In the genomic region with DNA sequence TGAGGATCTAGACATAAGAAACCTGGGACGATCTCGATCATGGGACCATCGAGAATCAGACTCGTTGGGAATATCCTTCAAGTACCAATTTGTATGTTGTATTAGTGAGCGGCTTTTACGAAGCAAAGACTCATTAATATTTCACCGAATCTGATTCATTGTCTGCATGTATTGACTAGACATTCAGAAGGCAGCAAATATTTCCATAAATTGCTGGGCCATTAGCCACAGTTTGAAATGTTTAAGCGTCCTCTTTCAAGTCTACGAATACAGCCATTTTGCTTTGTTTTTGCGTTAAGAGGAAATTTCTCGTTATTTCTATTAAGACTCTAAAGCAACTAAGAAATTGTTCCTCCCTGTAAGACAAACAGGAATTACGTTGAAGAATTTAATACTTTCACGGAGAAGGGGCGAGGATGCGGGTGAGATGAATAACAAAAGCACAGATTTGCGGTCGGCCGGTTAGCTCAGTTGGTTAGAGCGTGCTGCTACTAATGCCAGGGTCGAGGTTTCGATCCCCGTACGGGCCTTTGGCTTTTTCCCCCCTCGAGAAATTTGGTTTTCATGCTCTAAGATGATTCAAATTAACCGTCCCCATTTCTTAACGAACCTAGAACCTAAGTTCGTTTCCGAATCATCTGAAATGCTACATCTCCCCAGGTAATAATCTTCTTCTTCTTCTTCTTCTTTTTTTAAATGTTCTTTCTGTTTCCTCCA, we compare ENCODE assay signal across 1 cellular context.
TF ChIP-seq lines count a peak whose summit lies in the region.

No MANE protein-coding gene starts in this region.

TF ChIP-seq in HEK293, 187 proteins besides CTCF, POLR2A, EP300 and RAD21 (continued from another document):
- peak; percentile 64 for TF ChIP-seq ZNF561 (tag by site-specific recombination; IDR thresholded peaks at IDR 0.05; ENCODE audit: borderline replicate concordance)
- TF ChIP-seq ZNF350 (tag by site-specific recombination; IDR thresholded peaks at IDR 0.05): no peak
- 0 out of 2 replicates have a peak, but pooled peaks have one; percentile 46 for TF ChIP-seq ZSCAN30 (tag by site-specific recombination; IDR thresholded peaks at IDR 0.05)
- TF ChIP-seq ZNF600 (tag by site-specific recombination; IDR thresholded peaks at IDR 0.05): no peak
- TF ChIP-seq ZNF776 (tag by site-specific recombination; IDR thresholded peaks at IDR 0.05; ENCODE audit: borderline replicate concordance): no peak
- TF ChIP-seq, protein P1, sequence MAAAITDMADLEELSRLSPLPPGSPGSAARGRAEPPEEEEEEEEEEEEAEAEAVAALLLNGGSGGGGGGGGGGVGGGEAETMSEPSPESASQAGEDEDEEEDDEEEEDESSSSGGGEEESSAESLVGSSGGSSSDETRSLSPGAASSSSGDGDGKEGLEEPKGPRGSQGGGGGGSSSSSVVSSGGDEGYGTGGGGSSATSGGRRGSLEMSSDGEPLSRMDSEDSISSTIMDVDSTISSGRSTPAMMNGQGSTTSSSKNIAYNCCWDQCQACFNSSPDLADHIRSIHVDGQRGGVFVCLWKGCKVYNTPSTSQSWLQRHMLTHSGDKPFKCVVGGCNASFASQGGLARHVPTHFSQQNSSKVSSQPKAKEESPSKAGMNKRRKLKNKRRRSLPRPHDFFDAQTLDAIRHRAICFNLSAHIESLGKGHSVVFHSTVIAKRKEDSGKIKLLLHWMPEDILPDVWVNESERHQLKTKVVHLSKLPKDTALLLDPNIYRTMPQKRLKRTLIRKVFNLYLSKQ (tag by site-specific recombination; IDR thresholded peaks at IDR 0.05; ENCODE audit: borderline replicate concordance): no peak
- 0 out of 2 replicates have a peak, but pooled peaks have one; percentile 18 for TF ChIP-seq ZNF610 (tag by site-specific recombination; IDR thresholded peaks at IDR 0.05; ENCODE audit: borderline replicate concordance)
- TF ChIP-seq, protein P2, sequence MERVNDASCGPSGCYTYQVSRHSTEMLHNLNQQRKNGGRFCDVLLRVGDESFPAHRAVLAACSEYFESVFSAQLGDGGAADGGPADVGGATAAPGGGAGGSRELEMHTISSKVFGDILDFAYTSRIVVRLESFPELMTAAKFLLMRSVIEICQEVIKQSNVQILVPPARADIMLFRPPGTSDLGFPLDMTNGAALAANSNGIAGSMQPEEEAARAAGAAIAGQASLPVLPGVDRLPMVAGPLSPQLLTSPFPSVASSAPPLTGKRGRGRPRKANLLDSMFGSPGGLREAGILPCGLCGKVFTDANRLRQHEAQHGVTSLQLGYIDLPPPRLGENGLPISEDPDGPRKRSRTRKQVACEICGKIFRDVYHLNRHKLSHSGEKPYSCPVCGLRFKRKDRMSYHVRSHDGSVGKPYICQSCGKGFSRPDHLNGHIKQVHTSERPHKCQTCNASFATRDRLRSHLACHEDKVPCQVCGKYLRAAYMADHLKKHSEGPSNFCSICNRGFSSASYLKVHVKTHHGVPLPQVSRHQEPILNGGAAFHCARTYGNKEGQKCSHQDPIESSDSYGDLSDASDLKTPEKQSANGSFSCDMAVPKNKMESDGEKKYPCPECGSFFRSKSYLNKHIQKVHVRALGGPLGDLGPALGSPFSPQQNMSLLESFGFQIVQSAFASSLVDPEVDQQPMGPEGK (tag by site-specific recombination; IDR thresholded peaks at IDR 0.05): 0 out of 2 replicates have a peak, but pooled peaks have one; percentile 17
- no peak for TF ChIP-seq GLI2 (tag by site-specific recombination; IDR thresholded peaks at IDR 0.05; ENCODE audit: borderline replicate concordance, low read depth)
- TF ChIP-seq ZNF654 (tag by site-specific recombination; IDR thresholded peaks at IDR 0.05; ENCODE audit: low read depth): no peak
- TF ChIP-seq, protein P3, sequence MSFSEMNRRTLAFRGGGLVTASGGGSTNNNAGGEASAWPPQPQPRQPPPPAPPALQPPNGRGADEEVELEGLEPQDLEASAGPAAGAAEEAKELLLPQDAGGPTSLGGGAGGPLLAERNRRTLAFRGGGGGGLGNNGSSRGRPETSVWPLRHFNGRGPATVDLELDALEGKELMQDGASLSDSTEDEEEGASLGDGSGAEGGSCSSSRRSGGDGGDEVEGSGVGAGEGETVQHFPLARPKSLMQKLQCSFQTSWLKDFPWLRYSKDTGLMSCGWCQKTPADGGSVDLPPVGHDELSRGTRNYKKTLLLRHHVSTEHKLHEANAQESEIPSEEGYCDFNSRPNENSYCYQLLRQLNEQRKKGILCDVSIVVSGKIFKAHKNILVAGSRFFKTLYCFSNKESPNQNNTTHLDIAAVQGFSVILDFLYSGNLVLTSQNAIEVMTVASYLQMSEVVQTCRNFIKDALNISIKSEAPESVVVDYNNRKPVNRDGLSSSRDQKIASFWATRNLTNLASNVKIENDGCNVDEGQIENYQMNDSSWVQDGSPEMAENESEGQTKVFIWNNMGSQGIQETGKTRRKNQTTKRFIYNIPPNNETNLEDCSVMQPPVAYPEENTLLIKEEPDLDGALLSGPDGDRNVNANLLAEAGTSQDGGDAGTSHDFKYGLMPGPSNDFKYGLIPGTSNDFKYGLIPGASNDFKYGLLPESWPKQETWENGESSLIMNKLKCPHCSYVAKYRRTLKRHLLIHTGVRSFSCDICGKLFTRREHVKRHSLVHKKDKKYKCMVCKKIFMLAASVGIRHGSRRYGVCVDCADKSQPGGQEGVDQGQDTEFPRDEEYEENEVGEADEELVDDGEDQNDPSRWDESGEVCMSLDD (tag by site-specific recombination; IDR thresholded peaks at IDR 0.05): no peak
- TF ChIP-seq ZNF837 (tag by site-specific recombination; IDR thresholded peaks at IDR 0.05): no peak
- TF ChIP-seq, protein P4, sequence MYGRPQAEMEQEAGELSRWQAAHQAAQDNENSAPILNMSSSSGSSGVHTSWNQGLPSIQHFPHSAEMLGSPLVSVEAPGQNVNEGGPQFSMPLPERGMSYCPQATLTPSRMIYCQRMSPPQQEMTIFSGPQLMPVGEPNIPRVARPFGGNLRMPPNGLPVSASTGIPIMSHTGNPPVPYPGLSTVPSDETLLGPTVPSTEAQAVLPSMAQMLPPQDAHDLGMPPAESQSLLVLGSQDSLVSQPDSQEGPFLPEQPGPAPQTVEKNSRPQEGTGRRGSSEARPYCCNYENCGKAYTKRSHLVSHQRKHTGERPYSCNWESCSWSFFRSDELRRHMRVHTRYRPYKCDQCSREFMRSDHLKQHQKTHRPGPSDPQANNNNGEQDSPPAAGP (tag by site-specific recombination; IDR thresholded peaks at IDR 0.05): no peak
- TF ChIP-seq ZBTB8A (tag by site-specific recombination; IDR thresholded peaks at IDR 0.05): peak; percentile 15; the same call in 1 of the 2 replicates
- TF ChIP-seq, protein P5, sequence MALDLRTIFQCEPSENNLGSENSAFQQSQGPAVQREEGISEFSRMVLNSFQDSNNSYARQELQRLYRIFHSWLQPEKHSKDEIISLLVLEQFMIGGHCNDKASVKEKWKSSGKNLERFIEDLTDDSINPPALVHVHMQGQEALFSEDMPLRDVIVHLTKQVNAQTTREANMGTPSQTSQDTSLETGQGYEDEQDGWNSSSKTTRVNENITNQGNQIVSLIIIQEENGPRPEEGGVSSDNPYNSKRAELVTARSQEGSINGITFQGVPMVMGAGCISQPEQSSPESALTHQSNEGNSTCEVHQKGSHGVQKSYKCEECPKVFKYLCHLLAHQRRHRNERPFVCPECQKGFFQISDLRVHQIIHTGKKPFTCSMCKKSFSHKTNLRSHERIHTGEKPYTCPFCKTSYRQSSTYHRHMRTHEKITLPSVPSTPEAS (tag by site-specific recombination; IDR thresholded peaks at IDR 0.05): no peak
- no peak for TF ChIP-seq ZBTB20 (tag by site-specific recombination; IDR thresholded peaks at IDR 0.05)
- no peak for TF ChIP-seq ZNF707 (tag by site-specific recombination; IDR thresholded peaks at IDR 0.05)
- no peak for TF ChIP-seq ZNF670 (tag by site-specific recombination; IDR thresholded peaks at IDR 0.05; ENCODE audit: low read depth)
- TF ChIP-seq ZNF146 (tag by site-specific recombination; IDR thresholded peaks at IDR 0.05): no peak
- 0 out of 2 replicates have a peak, but pooled peaks have one; percentile 39 for TF ChIP-seq REPIN1 (tag by site-specific recombination; IDR thresholded peaks at IDR 0.05; ENCODE audit: low read depth)
- no peak for TF ChIP-seq ZNF214 (tag by site-specific recombination; IDR thresholded peaks at IDR 0.05; ENCODE audit: borderline replicate concordance)
- TF ChIP-seq, protein P6, sequence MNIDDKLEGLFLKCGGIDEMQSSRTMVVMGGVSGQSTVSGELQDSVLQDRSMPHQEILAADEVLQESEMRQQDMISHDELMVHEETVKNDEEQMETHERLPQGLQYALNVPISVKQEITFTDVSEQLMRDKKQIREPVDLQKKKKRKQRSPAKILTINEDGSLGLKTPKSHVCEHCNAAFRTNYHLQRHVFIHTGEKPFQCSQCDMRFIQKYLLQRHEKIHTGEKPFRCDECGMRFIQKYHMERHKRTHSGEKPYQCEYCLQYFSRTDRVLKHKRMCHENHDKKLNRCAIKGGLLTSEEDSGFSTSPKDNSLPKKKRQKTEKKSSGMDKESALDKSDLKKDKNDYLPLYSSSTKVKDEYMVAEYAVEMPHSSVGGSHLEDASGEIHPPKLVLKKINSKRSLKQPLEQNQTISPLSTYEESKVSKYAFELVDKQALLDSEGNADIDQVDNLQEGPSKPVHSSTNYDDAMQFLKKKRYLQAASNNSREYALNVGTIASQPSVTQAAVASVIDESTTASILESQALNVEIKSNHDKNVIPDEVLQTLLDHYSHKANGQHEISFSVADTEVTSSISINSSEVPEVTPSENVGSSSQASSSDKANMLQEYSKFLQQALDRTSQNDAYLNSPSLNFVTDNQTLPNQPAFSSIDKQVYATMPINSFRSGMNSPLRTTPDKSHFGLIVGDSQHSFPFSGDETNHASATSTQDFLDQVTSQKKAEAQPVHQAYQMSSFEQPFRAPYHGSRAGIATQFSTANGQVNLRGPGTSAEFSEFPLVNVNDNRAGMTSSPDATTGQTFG (tag by site-specific recombination; IDR thresholded peaks at IDR 0.05; ENCODE audit: borderline replicate concordance): no peak
- TF ChIP-seq, protein P7, sequence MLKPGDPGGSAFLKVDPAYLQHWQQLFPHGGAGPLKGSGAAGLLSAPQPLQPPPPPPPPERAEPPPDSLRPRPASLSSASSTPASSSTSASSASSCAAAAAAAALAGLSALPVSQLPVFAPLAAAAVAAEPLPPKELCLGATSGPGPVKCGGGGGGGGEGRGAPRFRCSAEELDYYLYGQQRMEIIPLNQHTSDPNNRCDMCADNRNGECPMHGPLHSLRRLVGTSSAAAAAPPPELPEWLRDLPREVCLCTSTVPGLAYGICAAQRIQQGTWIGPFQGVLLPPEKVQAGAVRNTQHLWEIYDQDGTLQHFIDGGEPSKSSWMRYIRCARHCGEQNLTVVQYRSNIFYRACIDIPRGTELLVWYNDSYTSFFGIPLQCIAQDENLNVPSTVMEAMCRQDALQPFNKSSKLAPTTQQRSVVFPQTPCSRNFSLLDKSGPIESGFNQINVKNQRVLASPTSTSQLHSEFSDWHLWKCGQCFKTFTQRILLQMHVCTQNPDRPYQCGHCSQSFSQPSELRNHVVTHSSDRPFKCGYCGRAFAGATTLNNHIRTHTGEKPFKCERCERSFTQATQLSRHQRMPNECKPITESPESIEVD (tag by site-specific recombination; IDR thresholded peaks at IDR 0.05): no peak
- no peak for TF ChIP-seq ZNF560 (tag by site-specific recombination; IDR thresholded peaks at IDR 0.05; ENCODE audit: borderline replicate concordance)
- no peak for TF ChIP-seq SP2 (tag by site-specific recombination; IDR thresholded peaks at IDR 0.05)
- no peak for TF ChIP-seq SCRT2 (tag by site-specific recombination; IDR thresholded peaks at IDR 0.05)
- no peak for TF ChIP-seq ZNF473 (tag by site-specific recombination; IDR thresholded peaks at IDR 0.05)
- no peak for TF ChIP-seq ZNF239 (tag by site-specific recombination; IDR thresholded peaks at IDR 0.05)
- no peak for TF ChIP-seq ZNF138 (tag by site-specific recombination; IDR thresholded peaks at IDR 0.05; ENCODE audit: borderline replicate concordance)
- no peak for TF ChIP-seq HOXA7 (CRISPR knock-in tag; IDR thresholded peaks at IDR 0.05; ENCODE audit: borderline replicate concordance)
- no peak for TF ChIP-seq ZIC2 (tag by site-specific recombination; IDR thresholded peaks at IDR 0.05)
- TF ChIP-seq, protein P8, sequence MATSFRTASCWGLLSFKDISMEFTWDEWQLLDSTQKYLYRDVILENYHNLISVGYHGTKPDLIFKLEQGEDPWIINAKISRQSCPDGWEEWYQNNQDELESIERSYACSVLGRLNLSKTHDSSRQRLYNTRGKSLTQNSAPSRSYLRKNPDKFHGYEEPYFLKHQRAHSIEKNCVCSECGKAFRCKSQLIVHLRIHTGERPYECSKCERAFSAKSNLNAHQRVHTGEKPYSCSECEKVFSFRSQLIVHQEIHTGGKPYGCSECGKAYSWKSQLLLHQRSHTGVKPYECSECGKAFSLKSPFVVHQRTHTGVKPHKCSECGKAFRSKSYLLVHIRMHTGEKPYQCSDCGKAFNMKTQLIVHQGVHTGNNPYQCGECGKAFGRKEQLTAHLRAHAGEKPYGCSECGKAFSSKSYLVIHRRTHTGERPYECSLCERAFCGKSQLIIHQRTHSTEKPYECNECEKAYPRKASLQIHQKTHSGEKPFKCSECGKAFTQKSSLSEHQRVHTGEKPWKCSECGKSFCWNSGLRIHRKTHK (tag by site-specific recombination; IDR thresholded peaks at IDR 0.05): no peak
- peak; percentile 34; the same call in 1 of the 2 replicates for TF ChIP-seq ZBTB17 (tag by site-specific recombination; IDR thresholded peaks at IDR 0.05)
